In genomic region chr3:172148269-172148668, GRCh38 we compare ENCODE assay signal across 14 cellular contexts.
A peak's percentile ranks its signal among the peaks of the same experiment; 100 is the strongest.
DNase-seq lines count a peak whose midpoint lies in the region; ATAC-seq and TF ChIP-seq lines count a peak whose summit lies in the region.
"Had no signal": no experiment of that assay in that cellular context is flagged by ENCODE, and none has a peak within 500 bp of the region (broad histone marks: within the 10 kb centered on the region; RNA-seq: fewer than 3 reads in every experiment).

No MANE protein-coding gene starts in this region.

- ATAC-seq in GM21529 (IDR thresholded peaks at IDR 0.05; ENCODE audit: unreplicated experiment) (peak; percentile 31), upper lobe of left lung (ENCODE audit: low FRiP score in 2 of 2) (no peak)
- ATAC-seq: mucosa of descending colon, sciatic nerve had no signal

- TF ChIP-seq POLR2A in NB4 (IDR thresholded peaks at IDR 0.05; ENCODE audit: extremely low read depth, insufficient read length) (no peak), upper lobe of left lung (IDR thresholded peaks at IDR 0.05) (no peak)

- peaks cover 66% of the 10 kb centered on the region for H3K4me1 Mint-ChIP-seq in chondrocyte (ENCODE audit: low read depth)

- TF ChIP-seq CTCF in NB4 (IDR thresholded peaks at IDR 0.05; ENCODE audit: low read depth, low read length) (no peak), chondrocyte (IDR thresholded peaks at IDR 0.05) (no peak), osteoblast (IDR thresholded peaks at IDR 0.05; ENCODE audit: extremely low read depth, low read depth, low read length) (no peak), upper lobe of left lung (IDR thresholded peaks at IDR 0.05) (no peak)

- peak overlapping the region; percentile 47 for H3K27ac ChIP-seq in osteoblast (ENCODE audit: low read depth, low read length)
- no peak overlapping the region for H3K27ac ChIP-seq in upper lobe of left lung

- peak; percentile 45 for DNase-seq in NB4 (ENCODE audit: low read depth)
- no peak for DNase-seq in chondrocyte (ENCODE audit: low spot score)
- no peak for DNase-seq in osteoblast (ENCODE audit: insufficient read length, low spot score, missing footprints)
- DNase-seq in cerebellum (ENCODE audit: low spot score) = no peak
- no peak for DNase-seq in hepatic stellate cell (ENCODE audit: low spot score)
- DNase-seq in upper lobe of left lung = no peak
- DNase-seq: activated CD4-positive, alpha-beta T cell treated with anti-CD3 and anti-CD28 coated beads, Interleukin-2, amount 50 U/mL, for 1 hour; activated effector memory CD4-positive, alpha-beta T cell treated with Interleukin-2 at 50 U/mL for 16 hours; central memory CD4-positive, alpha-beta T cell; mucosa of descending colon; NCI-H510A treated with DMSO at 0.1 percent for 48 hours; T-helper 1 cell had no signal

- peaks cover 37% of the 10 kb centered on the region for H3K4me1 ChIP-seq in osteoblast (ENCODE audit: insufficient read depth, low read length)
- H3K4me1 ChIP-seq in upper lobe of left lung = peaks cover 17 to 44% (median 29%) of the 10 kb centered on the region in 4 donors

- H3K36me3 ChIP-seq in osteoblast (ENCODE audit: insufficient read depth, low read length) = peaks cover 21% of the 10 kb centered on the region
- H3K36me3 ChIP-seq in upper lobe of left lung = no peaks in the 10 kb centered on the region

- 88 to 92% methylated on average over 3 of the region's 3 CpGs for WGBS in upper lobe of left lung, 2 donors

- peaks cover 22% of the 10 kb centered on the region for H3K36me3 Mint-ChIP-seq in chondrocyte (ENCODE audit: low read depth)

- no peaks in the 10 kb centered on the region for H3K9me3 ChIP-seq in osteoblast (ENCODE audit: low read depth, low read length)
- no peaks in the 10 kb centered on the region for H3K9me3 ChIP-seq in upper lobe of left lung
- H3K9me3 ChIP-seq: mucosa of descending colon had no signal

- H3K79me2 ChIP-seq in osteoblast (ENCODE audit: insufficient read depth, low read length) = peaks cover 95% of the 10 kb centered on the region

- no peak overlapping the region for H2AFZ ChIP-seq in osteoblast (ENCODE audit: low read length)

- H3K27ac Mint-ChIP-seq in chondrocyte (ENCODE audit: unreplicated experiment) = peak overlapping the region; percentile 38

- peaks cover 6% of the 10 kb centered on the region for H3K9me3 Mint-ChIP-seq in chondrocyte (ENCODE audit: low read depth)

- H3K4me3 ChIP-seq in NB4 (ENCODE audit: low read depth, low read length) (no peak overlapping the region), osteoblast (ENCODE audit: insufficient read depth, low read length) (no peak overlapping the region), upper lobe of left lung (no peak overlapping the region)
- H3K4me3 ChIP-seq: mucosa of descending colon had no signal

- H3K27me3 Mint-ChIP-seq in chondrocyte (ENCODE audit: low read depth) = no peaks in the 10 kb centered on the region

- H3K4me3 Mint-ChIP-seq in chondrocyte (ENCODE audit: unreplicated experiment) = no peak overlapping the region

- peaks cover 13% of the 10 kb centered on the region for H4K20me1 ChIP-seq in osteoblast (ENCODE audit: insufficient read depth, low read length)

- H3K4me2 ChIP-seq in osteoblast (ENCODE audit: insufficient read depth, low read length) = no peak overlapping the region

- H3K27me3 ChIP-seq in osteoblast (ENCODE audit: insufficient read depth, low read length) = no peaks in the 10 kb centered on the region
- no peaks in the 10 kb centered on the region for H3K27me3 ChIP-seq in upper lobe of left lung

- no peak for TF ChIP-seq EP300 in upper lobe of left lung (IDR thresholded peaks at IDR 0.05)
